In the genomic region with DNA sequence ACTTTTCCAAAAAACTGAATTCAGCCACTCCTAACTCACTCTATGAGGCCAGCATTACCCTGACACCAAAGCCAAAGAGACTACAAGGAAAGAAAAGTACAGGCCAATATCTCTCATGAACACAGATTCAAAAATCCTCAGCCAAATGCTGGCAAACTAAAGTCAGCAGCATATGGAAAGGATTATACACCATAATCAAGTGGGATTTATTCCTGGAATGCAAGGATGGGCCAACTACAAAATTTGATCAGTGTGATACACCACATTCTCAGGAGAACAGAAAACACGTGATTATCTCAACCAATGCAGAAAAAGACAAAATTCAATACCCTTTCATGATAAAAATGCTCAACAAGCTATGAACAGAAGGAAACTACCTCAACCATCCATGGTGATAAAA, we compare ENCODE assay signal across 21 cellular contexts. TPM values are rescaled to one million over a fixed set of nuclear protein-coding genes. Genes with fewer than 3 reads are reported as not detected.
"Had no signal": no experiment of that assay in that cellular context is flagged by ENCODE, and none has a peak within 500 bp of the region (broad histone marks: within the 10 kb centered on the region; RNA-seq: fewer than 3 reads in every experiment).

No MANE protein-coding gene starts in this region.

- H3K36me3 Mint-ChIP-seq: activated naive CD4-positive, alpha-beta T cell treated with anti-CD3 and anti-CD28 coated beads, Interleukin-2, amount 50 U/mL, for 72 hours; natural killer cell treated with Interleukin-12 subunit alpha and Interleukin-12 subunit beta and Interleukin-15 and Interleukin-18, amount 100 ng/mL, for 72 hours had no signal

- FAIRE-seq: kidney had no signal

- H3K4me1 ChIP-seq: left ventricle myocardium inferior, psoas muscle, testis, upper lobe of right lung had no signal

- H3K27me3 Mint-ChIP-seq: activated B cell treated with CpG ODN at 0.5 μM for 24 hours; natural killer cell treated with Interleukin-12 subunit alpha and Interleukin-12 subunit beta and Interleukin-15 and Interleukin-18, amount 100 ng/mL, for 72 hours; stimulated activated naive CD8-positive, alpha-beta T cell treated with anti-CD3 and anti-CD28 coated beads, Interleukin-15, Interleukin-2, amounts not matched to agents 100 ng/mL and 50 ng/mL, for 24 hours had no signal

- DNase-seq: activated B cell treated with CpG ODN at 0.5 μM for 24 hours; activated CD4-positive, alpha-beta T cell treated with anti-CD3 and anti-CD28 coated beads, Interleukin-2, amount 10 ng/mL, durations not matched to agents 24 days and 14 days; cerebellar nuclear complex; dermis blood vessel endothelial cell; kidney; left ventricle myocardium inferior; mesenchymal stem cell; psoas muscle; stimulated activated CD4-positive, alpha-beta T cell treated with anti-CD3 and anti-CD28 coated beads, Interleukin-4, amount 100 ng/mL, for 1 hour; stimulated activated CD8-positive, alpha-beta memory T cell treated with anti-CD3 and anti-CD28 coated beads, Interleukin-4, amount 100 ng/mL, for 48 hours; testis; upper lobe of right lung had no signal

- H3K9me3 Mint-ChIP-seq: activated CD4-positive, alpha-beta T cell treated with anti-CD3 and anti-CD28 coated beads, Interleukin-2, amount 10 ng/mL, durations not matched to agents 24 days and 14 days; activated naive CD4-positive, alpha-beta T cell treated with anti-CD3 and anti-CD28 coated beads, Interleukin-2, amount 50 U/mL, for 72 hours; activated T-helper 2 cell treated with anti-CD3 and anti-CD28 coated beads, Interferon-gamma antibody, Interleukin-2, Interleukin-4, amounts not matched to agents 10 μg/mL and 5 μg/mL and 100 μg/mL, durations not matched to agents 14 hours and 24 hours and 36 hours; natural killer cell treated with Interleukin-12 subunit alpha and Interleukin-12 subunit beta and Interleukin-15 and Interleukin-18, amount 100 ng/mL, for 72 hours; stimulated activated naive CD8-positive, alpha-beta T cell treated with anti-CD3 and anti-CD28 coated beads, Interleukin-15, Interleukin-2, amounts not matched to agents 100 ng/mL and 50 ng/mL, for 24 hours; T-helper 1 cell treated with Interleukin-12 subunit alpha and Interleukin-12 subunit beta and Interleukin-4 antibody, amounts not matched to agents 30 μg/mL and 1 μg/mL, for 36 hours had no signal

- H3K9me3 ChIP-seq: testis, upper lobe of right lung had no signal

- H2AFZ ChIP-seq: hepatocyte had no signal

- H3K27ac Mint-ChIP-seq: activated B cell treated with CpG ODN at 0.5 μM for 24 hours; activated CD4-positive, alpha-beta T cell treated with anti-CD3 and anti-CD28 coated beads, Interleukin-2, amount 10 ng/mL, durations not matched to agents 24 days and 14 days; activated naive CD4-positive, alpha-beta T cell treated with anti-CD3 and anti-CD28 coated beads, Interleukin-2, amount 50 U/mL, for 72 hours; activated T-helper 2 cell treated with anti-CD3 and anti-CD28 coated beads, Interferon-gamma antibody, Interleukin-2, Interleukin-4, amounts not matched to agents 10 μg/mL and 5 μg/mL and 100 μg/mL, durations not matched to agents 14 hours and 24 hours and 36 hours; natural killer cell treated with Interleukin-12 subunit alpha and Interleukin-12 subunit beta and Interleukin-15 and Interleukin-18, amount 100 ng/mL, for 72 hours; stimulated activated naive CD8-positive, alpha-beta T cell treated with anti-CD3 and anti-CD28 coated beads, Interleukin-15, Interleukin-2, amounts not matched to agents 100 ng/mL and 50 ng/mL, for 24 hours; T-helper 1 cell treated with Interleukin-12 subunit alpha and Interleukin-12 subunit beta and Interleukin-4 antibody, amounts not matched to agents 30 μg/mL and 1 μg/mL, for 36 hours had no signal

- H3K27ac ChIP-seq: hepatocyte, left ventricle myocardium inferior, psoas muscle, testis, upper lobe of right lung had no signal

- ATAC-seq: activated naive CD4-positive, alpha-beta T cell treated with anti-CD3 and anti-CD28 coated beads, Interleukin-2, amount 50 U/mL, for 72 hours; esophagus mucosa; natural killer cell treated with Interleukin-12 subunit alpha and Interleukin-12 subunit beta and Interleukin-15 and Interleukin-18, amount 100 ng/mL, for 72 hours; psoas muscle; upper lobe of right lung had no signal

- H3K4me1 Mint-ChIP-seq: activated B cell treated with CpG ODN at 0.5 μM for 24 hours; activated CD4-positive, alpha-beta T cell treated with anti-CD3 and anti-CD28 coated beads, Interleukin-2, amount 10 ng/mL, durations not matched to agents 24 days and 14 days had no signal

- H3K79me2 ChIP-seq: hepatocyte had no signal

- H3K27me3 ChIP-seq: hepatocyte, testis, upper lobe of right lung had no signal

- H3K4me2 ChIP-seq: hepatocyte had no signal

- H3K36me3 ChIP-seq: left ventricle myocardium inferior, upper lobe of right lung had no signal

- H3K4me3 ChIP-seq: hepatocyte, left ventricle myocardium inferior, psoas muscle, testis, upper lobe of right lung had no signal

- H3K4me3 Mint-ChIP-seq: activated B cell treated with CpG ODN at 0.5 μM for 24 hours; activated CD4-positive, alpha-beta T cell treated with anti-CD3 and anti-CD28 coated beads, Interleukin-2, amount 10 ng/mL, durations not matched to agents 24 days and 14 days; natural killer cell treated with Interleukin-12 subunit alpha and Interleukin-12 subunit beta and Interleukin-15 and Interleukin-18, amount 100 ng/mL, for 72 hours; stimulated activated naive CD8-positive, alpha-beta T cell treated with anti-CD3 and anti-CD28 coated beads, Interleukin-15, Interleukin-2, amounts not matched to agents 100 ng/mL and 50 ng/mL, for 24 hours; T-helper 1 cell treated with Interleukin-12 subunit alpha and Interleukin-12 subunit beta and Interleukin-4 antibody, amounts not matched to agents 30 μg/mL and 1 μg/mL, for 36 hours had no signal

RNA-seq across cellular contexts. Expression of gene PVALEF, which starts 8.5 kb away (rescaled TPM):
- total RNA-seq: activated B cell treated with CpG ODN at 0.5 μM for 24 hours; activated CD4-positive, alpha-beta T cell treated with anti-CD3 and anti-CD28 coated beads, Interleukin-2, amount 10 ng/mL, durations not matched to agents 24 days and 14 days; activated CD8-positive, alpha-beta memory T cell treated with anti-CD3 and anti-CD28 coated beads for 36 hours; activated naive CD4-positive, alpha-beta T cell treated with anti-CD3 and anti-CD28 coated beads, Interleukin-2, amount 50 U/mL, for 72 hours; activated T-helper 2 cell treated with anti-CD3 and anti-CD28 coated beads, Interferon-gamma antibody, Interleukin-2, Interleukin-4, amounts not matched to agents 10 μg/mL and 5 μg/mL and 100 μg/mL, durations not matched to agents 14 hours and 24 hours and 36 hours; dermis blood vessel endothelial cell; esophagus mucosa; hepatocyte; kidney; left ventricle myocardium inferior; natural killer cell treated with Interleukin-12 subunit alpha and Interleukin-12 subunit beta and Interleukin-15 and Interleukin-18, amount 100 ng/mL, for 72 hours; omental fat pad; psoas muscle; testis; upper lobe of right lung had no signal
- polyA plus RNA-seq: psoas muscle had no signal
